ENCODE assay signal across 22 cellular contexts in the genomic region with DNA sequence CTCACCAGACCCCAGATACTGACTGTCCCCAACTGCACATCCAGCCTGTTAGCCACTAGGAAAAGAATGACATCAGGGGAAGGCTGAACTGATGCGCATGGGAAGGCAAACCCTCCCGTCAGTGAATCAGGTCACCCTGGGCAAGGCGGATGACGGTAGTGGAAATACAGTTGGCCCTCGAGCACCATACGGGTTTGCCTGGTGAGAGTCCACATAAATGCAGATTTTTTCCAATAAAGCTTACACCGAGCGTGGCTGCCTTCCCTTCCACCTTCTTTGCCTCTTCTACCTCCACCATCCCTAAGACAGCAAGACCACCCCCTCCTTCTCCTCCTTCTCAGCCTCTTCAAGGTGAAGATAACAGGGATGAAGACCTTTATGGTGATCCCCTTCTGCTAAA.
"Had no signal": no experiment of that assay in that cellular context is flagged by ENCODE, and none has a peak within 500 bp of the region (broad histone marks: within the 10 kb centered on the region; RNA-seq: fewer than 3 reads in every experiment).

No MANE protein-coding gene starts in this region.

- H3K36me3 ChIP-seq: lower lobe of right lung, sigmoid colon, thoracic aorta, WERI-Rb-1 had no signal

- H3K4me3 ChIP-seq: lower lobe of right lung, mucosa of descending colon, sigmoid colon, SK-N-MC, smooth muscle cell, thoracic aorta had no signal

- ATAC-seq: foreskin keratinocyte, lower lobe of right lung, mucosa of descending colon had no signal

- H3K9me3 ChIP-seq: lower lobe of right lung, mucosa of descending colon, sigmoid colon, thoracic aorta had no signal

- H3K27me3 ChIP-seq: foreskin keratinocyte, sigmoid colon had no signal

- H3K4me1 ChIP-seq: foreskin keratinocyte, lower lobe of right lung, parathyroid adenoma had no signal

- DNase-seq: activated CD4-positive, alpha-beta T cell treated with anti-CD3 and anti-CD28 coated beads for 1 hour; activated CD4-positive, alpha-beta T cell treated with anti-CD3 and anti-CD28 coated beads, Interleukin-2, amount 50 U/mL, for 1 hour; activated naive CD4-positive, alpha-beta T cell treated with Interleukin-2 at 50 U/mL for 16 hours; activated naive CD8-positive, alpha-beta T cell treated with anti-CD3 and anti-CD28 coated beads, Interleukin-2, amount 10 ng/mL, durations not matched to agents 7 days and 5 days; activated T-cell treated with anti-CD3 and anti-CD28 coated beads for 4 hours; amniotic stem cell; cortex of kidney; foreskin keratinocyte; kidney; lower lobe of right lung; mesendoderm; mucosa of descending colon; nephron progenitor cell; sigmoid colon; stimulated activated CD4-positive, alpha-beta T cell treated with anti-CD3 and anti-CD28 coated beads, Interleukin-15, amount 100 ng/mL, for 24 hours; stimulated activated CD4-positive, alpha-beta T cell treated with anti-CD3 and anti-CD28 coated beads, Interleukin-2, amount 100 ng/mL, for 48 hours; stimulated activated naive CD4-positive, alpha-beta T cell treated with Interleukin-2 at 50 U/mL for 16 hours; WERI-Rb-1 had no signal

- H3K27ac ChIP-seq: foreskin keratinocyte, lower lobe of right lung, parathyroid adenoma, sigmoid colon, SK-N-MC, thoracic aorta, WERI-Rb-1 had no signal
